27 cellular contexts compared by ENCODE assay signal in genomic region chrX:103536732-103537131, GRCh38. TPM values are rescaled to one million over a fixed set of nuclear protein-coding genes. Genes with fewer than 3 reads are reported as not detected.
DNase-seq lines count a peak whose midpoint lies in the region; ATAC-seq, FAIRE-seq and TF ChIP-seq lines count a peak whose summit lies in the region.
"Had no signal": no experiment of that assay in that cellular context is flagged by ENCODE, and none has a peak within 500 bp of the region (broad histone marks: within the 10 kb centered on the region; RNA-seq: fewer than 3 reads in every experiment).

No MANE protein-coding gene starts in this region.

- no peak overlapping the region for H3K4me3 ChIP-seq in A549
- H3K4me3 ChIP-seq in testis, result no peak overlapping the region
- H3K4me3 ChIP-seq in gastrocnemius medialis, result no peak overlapping the region

- H3K36me3 ChIP-seq in testis (ENCODE audit: low read depth, missing control alignments) (no peaks in the 10 kb centered on the region), gastrocnemius medialis (no peaks in the 10 kb centered on the region)

- H3K27ac ChIP-seq in A549 (no peak overlapping the region), foreskin keratinocyte (no peak overlapping the region), testis (peak overlapping the region; percentile 91 to 92), gastrocnemius medialis (peak overlapping the region in 1 of 4 donors; percentile 34)

- in situ Hi-C loops in gastrocnemius medialis (cut with MboI; ENCODE audit: low sequenced_read_pairs in 4 of 4), result loop anchor here (10.0 to 25.0 kb wide), 2 partner anchors 276 to 278 kb away; no protein-coding TSS in a partner anchor

- H3K27me3 ChIP-seq in foreskin keratinocyte (no peaks in the 10 kb centered on the region), testis (no peaks in the 10 kb centered on the region), gastrocnemius medialis (no peaks in the 10 kb centered on the region)

- H3K4me2 ChIP-seq in A549, result no peak overlapping the region

- FAIRE-seq in A549 (lab: Jason Lieb, UNC), result peak; percentile 96
- FAIRE-seq: colon had no signal

- TF ChIP-seq POLR2A in A549 (IDR thresholded peaks at IDR 0.05; ENCODE audit: low read length), result no peak
- no peak for TF ChIP-seq POLR2A in testis (IDR thresholded peaks at IDR 0.05)
- no peak for TF ChIP-seq POLR2A in gastrocnemius medialis (IDR thresholded peaks at IDR 0.05)

- POLR2A ChIA-PET in A549 (lab: Yijun Ruan, JAX), result interaction anchor here (0.6 kb wide), 1 partner anchor 149 kb away, joined by 3 read pairs; no protein-coding TSS in a partner anchor

- CTCF ChIA-PET in A549 (lab: Yijun Ruan, JAX), result interaction anchor here (1.2 to 1.7 kb wide), 2 partner anchors 93 to 280 kb away, joined by 4 read pairs; no protein-coding TSS in a partner anchor

- H3K9me3 ChIP-seq in A549, result no peaks in the 10 kb centered on the region
- H3K9me3 ChIP-seq in testis, result no peaks in the 10 kb centered on the region
- H3K9me3 ChIP-seq in gastrocnemius medialis, result no peaks in the 10 kb centered on the region

- no peak for TF ChIP-seq CTCF in A549 (IDR thresholded peaks at IDR 0.05)
- peak; percentile 15 for TF ChIP-seq CTCF in foreskin keratinocyte (conservative IDR thresholded peaks at IDR 0.05)
- TF ChIP-seq CTCF in testis (IDR thresholded peaks at IDR 0.05), result no peak
- no peak for TF ChIP-seq CTCF in gastrocnemius medialis (IDR thresholded peaks at IDR 0.05 in 4 of 5, conservative IDR thresholded peaks at IDR 0.05 in 1 of 5)

- intact Hi-C loops in testis (cut with DNase I; ENCODE audit: low total_unique reads), result loop anchor here (5.0 to 10.0 kb wide), 2 partner anchors 91 to 148 kb away; partner anchors contain the start of genes MORF4L2 and TCEAL1
- intact Hi-C loops in gastrocnemius medialis (cut with DNase I; ENCODE audit: low total_unique reads), result no loop called here

- H3K4me1 ChIP-seq in A549 (no peaks in the 10 kb centered on the region), foreskin keratinocyte (peaks cover 21% of the 10 kb centered on the region), testis (peaks cover 25% of the 10 kb centered on the region), gastrocnemius medialis (no peaks in the 10 kb centered on the region)

- no peak for DNase-seq in A549 (ENCODE audit: low read depth in 1 of 2, low spot score in 1 of 2)
- DNase-seq in amniotic epithelial cell (ENCODE audit: low read depth), result peak; percentile 65
- DNase-seq in foreskin keratinocyte, result no peak
- DNase-seq in testis, result no peak
- no peak for DNase-seq in gastrocnemius medialis
- DNase-seq in T-helper 9 cell, result no peak
- DNase-seq: 8988T; activated CD4-positive, CD25-positive, alpha-beta regulatory T cell treated with anti-CD3 and anti-CD28 coated beads, Interleukin-2, amount 50 U/mL, for 72 hours; activated CD8-positive, alpha-beta memory T cell treated with anti-CD3 and anti-CD28 coated beads for 24 hours; activated naive CD4-positive, alpha-beta T cell treated with anti-CD3 and anti-CD28 coated beads, Interleukin-2, amount 10 ng/mL, durations not matched to agents 7 days and 5 days; activated T-cell treated with anti-CD3 and anti-CD28 coated beads, Interleukin-2, amount 50 U/mL, for 4 hours; DMS53; GF-D8; midbrain; natural killer cell; NCI-H187; NCI-H226; NCI-H774; right cardiac atrium; Right ventricle myocardium superior; stimulated activated CD4-positive, alpha-beta T cell treated with anti-CD3 and anti-CD28 coated beads, Interleukin-15, amount 100 ng/mL, for 24 hours; SW 1271 had no signal

- no peak for ATAC-seq in A549
- ATAC-seq in foreskin keratinocyte, result no peak
- no peak for ATAC-seq in gastrocnemius medialis
- ATAC-seq in GM21825 (IDR thresholded peaks at IDR 0.05; ENCODE audit: unreplicated experiment), result no peak
- ATAC-seq in GM19035 (IDR thresholded peaks at IDR 0.05; ENCODE audit: unreplicated experiment), result no peak
- ATAC-seq: activated T-cell treated with anti-CD3 and anti-CD28 coated beads, Interleukin-2, amount 50 U/mL, for 4 hours; left lobe of liver; natural killer cell had no signal

- no peak for TF ChIP-seq RAD21 in A549 (conservative IDR thresholded peaks at IDR 0.05 in 1 of 2, IDR thresholded peaks at IDR 0.05 in 1 of 2)

- no peak for TF ChIP-seq EP300 in A549 (IDR thresholded peaks at IDR 0.05)

TF ChIP-seq in A549, 52 proteins besides CTCF, POLR2A, EP300 and RAD21:
- TF ChIP-seq SMC3 (IDR thresholded peaks at IDR 0.05) (no peak), HOXA7 (CRISPR knock-in tag; IDR thresholded peaks at IDR 0.05) (no peak), CHD2 (IDR thresholded peaks at IDR 0.05; ENCODE audit: low read length, partially characterized antibody) (no peak), FOSB (CRISPR knock-in tag; IDR thresholded peaks at IDR 0.05) (no peak), RARB (CRISPR knock-in tag; IDR thresholded peaks at IDR 0.05) (no peak), RFX5 (IDR thresholded peaks at IDR 0.05) (no peak), PHF8 (IDR thresholded peaks at IDR 0.05; ENCODE audit: borderline replicate concordance, low read depth) (no peak), EHF (CRISPR knock-in tag; IDR thresholded peaks at IDR 0.05) (no peak)

RNA-seq across cellular contexts. Expression of gene RAB40A, which starts 17.4 kb away (rescaled TPM):
- 0.03 and 0.04 TPM in 2 replicates for polyA plus RNA-seq in A549 (2011; rRNA removed)
- polyA plus RNA-seq in A549 (2012; cell fraction: cytosol; rRNA removed), result not detected in 2 replicates
- 0.06 and 0.17 TPM in 2 replicates for polyA plus RNA-seq in A549 (2012; cell fraction: nucleus; rRNA removed)
- 0.08 TPM in 1 of 3 replicates, not detected in the others for polyA plus RNA-seq in A549 (2017; fragmentation: RNase III; extraction: RNeasy Plus Mini Kit Qiagen cat#74134 plus additional on column Dnase treatment)
- polyA minus RNA-seq in A549 (2011; rRNA and poly(A)+ RNA removed), result not detected in 2 replicates
- 0.07 and 0.11 TPM in 2 replicates for total RNA-seq in foreskin keratinocyte
- polyA plus RNA-seq in foreskin keratinocyte, result not detected in 2 replicates
- 10 to 100 TPM; 29.5 to 37.9 TPM for total RNA-seq in testis
- 5.3 TPM for polyA plus RNA-seq in testis (ENCODE audit: insufficient read depth, low read depth, low replicate concordance)
- not detected for total RNA-seq in gastrocnemius medialis
- total RNA-seq: HT1080, natural killer cell, Right ventricle myocardium superior had no signal

RNA-seq across cellular contexts. Expression of gene TCEAL4, which starts 48.6 kb away (rescaled TPM):
- 35.2 and 57.2 TPM in 2 replicates for polyA plus RNA-seq in A549 (2011; rRNA removed)
- polyA plus RNA-seq in A549 (2012; cell fraction: cytosol; rRNA removed), result 18.8 and 23.9 TPM in 2 replicates
- 6.9 and 9.6 TPM in 2 replicates for polyA plus RNA-seq in A549 (2012; cell fraction: nucleus; rRNA removed)
- 173 to 195 TPM (median 192 TPM) in 3 replicates for polyA plus RNA-seq in A549 (2017; fragmentation: RNase III; extraction: RNeasy Plus Mini Kit Qiagen cat#74134 plus additional on column Dnase treatment)
- polyA minus RNA-seq in A549 (2011; rRNA and poly(A)+ RNA removed), result 9.0 and 9.8 TPM in 2 replicates
- 85.7 and 101 TPM in 2 replicates for total RNA-seq in foreskin keratinocyte
- 146 and 159 TPM in 2 replicates for polyA plus RNA-seq in foreskin keratinocyte
- total RNA-seq in testis, result 100 to 1,000 TPM; 132 to 149 TPM
- polyA plus RNA-seq in testis (ENCODE audit: insufficient read depth, low read depth, low replicate concordance), result 62.6 TPM
- total RNA-seq in gastrocnemius medialis, result 10 to 100 TPM; 21.1 to 30.5 (median 28.2) TPM

Comparison
In these comparisons a context has a peak if more than half of its experiments do, and no peak if none do; other contexts are left out.
1. H3K27ac ChIP-seq: peak in testis (2 of 2); none in A549 (0 of 2) and foreskin keratinocyte (single experiment).
2. RNA of gene RAB40A, which starts 17.4 kb away (total RNA-seq): 29.5 to 37.9 TPM in testis; 0.07 to 0.11 TPM in foreskin keratinocyte and not detected in gastrocnemius medialis; every median in the first group is over 10 times any median in the second.